In genomic region chr2:9003616-9004337, GRCh38 we compare ENCODE assay signal across 8 cellular contexts. TPM values are rescaled to one million over a fixed set of nuclear protein-coding genes. Genes with fewer than 3 reads are reported as not detected.
DNase-seq lines count a peak whose midpoint lies in the region.

TSS of gene MBOAT2 (minus strand) at chr2:9003684. CDS start at chr2:9003614, 70 bp downstream.

- CTCF ChIA-PET in activated naive CD4-positive, alpha-beta T cell treated with anti-CD3 and anti-CD28 coated beads, Interleukin-2, amount 10 ng/mL, durations not matched to agents 7 days and 5 days (lab: Charles Lee), result no interaction called here

- DNase-seq in Daoy (ENCODE audit: low read depth), result peak; percentile 96
- peak; percentile 27 for DNase-seq in GOT3 (lab: John Stamatoyannopoulos, UW)
- DNase-seq in M059J (ENCODE audit: low read depth), result peak; percentile 81
- DNase-seq in SK-MEL-5 (ENCODE audit: low read depth, low spot score), result peak; percentile 85
- DNase-seq in activated naive CD4-positive, alpha-beta T cell treated with anti-CD3 and anti-CD28 coated beads, Interleukin-2, amount 10 ng/mL, durations not matched to agents 7 days and 5 days, result peak; percentile 86
- peak; percentile 95 for DNase-seq in germinal center (ENCODE audit: low spot score)
- peak; percentile 38 for DNase-seq in non-pigmented ciliary epithelial cell (ENCODE audit: low read depth)
- DNase-seq in substantia nigra (lab: John Stamatoyannopoulos, UW), result peak; percentile 51 to 95 (median 87)

- no peaks in the 10 kb centered on the region for H3K36me3 Mint-ChIP-seq in activated naive CD4-positive, alpha-beta T cell treated with anti-CD3 and anti-CD28 coated beads, Interleukin-2, amount 10 ng/mL, durations not matched to agents 7 days and 5 days

- no peak within 1 kb of the TSS for H3K27ac Mint-ChIP-seq in activated naive CD4-positive, alpha-beta T cell treated with anti-CD3 and anti-CD28 coated beads, Interleukin-2, amount 10 ng/mL, durations not matched to agents 7 days and 5 days

- H3K9me3 Mint-ChIP-seq in activated naive CD4-positive, alpha-beta T cell treated with anti-CD3 and anti-CD28 coated beads, Interleukin-2, amount 10 ng/mL, durations not matched to agents 7 days and 5 days, result no peaks in the 10 kb centered on the region

- peaks cover 18% of the 10 kb centered on the region for H3K27me3 Mint-ChIP-seq in activated naive CD4-positive, alpha-beta T cell treated with anti-CD3 and anti-CD28 coated beads, Interleukin-2, amount 10 ng/mL, durations not matched to agents 7 days and 5 days

- H3K27ac ChIP-seq in substantia nigra (ENCODE audit: low read depth, low read length, poor library complexity, severe bottlenecking), result peak within 1 kb of the TSS; percentile 97

- H3K4me3 Mint-ChIP-seq in activated naive CD4-positive, alpha-beta T cell treated with anti-CD3 and anti-CD28 coated beads, Interleukin-2, amount 10 ng/mL, durations not matched to agents 7 days and 5 days, result peak within 1 kb of the TSS; percentile 74

- in situ Hi-C loops in SK-MEL-5 (cut with HindIII; ENCODE audit: low pct_unique_long_range_greater_than_20kb, low sequenced_read_pairs), result no loop called here

- peaks cover 20% of the 10 kb centered on the region for H3K4me1 Mint-ChIP-seq in activated naive CD4-positive, alpha-beta T cell treated with anti-CD3 and anti-CD28 coated beads, Interleukin-2, amount 10 ng/mL, durations not matched to agents 7 days and 5 days

RNA-seq across cellular contexts. Expression of gene MBOAT2, which starts in this region (rescaled TPM):
- 21.0 and 37.4 TPM in 2 replicates for total RNA-seq in Daoy (2014; rRNA removed; shearing (Covaris generic))
- total RNA-seq in M059J (2014; rRNA removed; shearing (Covaris generic)), result 26.1 and 29.5 TPM in 2 replicates
- 11.5 and 15.6 TPM in 2 replicates for total RNA-seq in SK-MEL-5 (2014; rRNA removed; shearing (Covaris generic))
- polyA plus RNA-seq in SK-MEL-5 (2015; cell fraction: cytosol; rRNA removed), result 6.1 and 9.1 TPM in 2 replicates
- polyA plus RNA-seq in SK-MEL-5 (2015; cell fraction: nucleus; rRNA removed), result 37.1 and 37.6 TPM in 2 replicates

Comparison
In these comparisons a context has a peak if more than half of its experiments do, and no peak if none do; other contexts are left out.
1. Peak in every context shown above with its lines: DNase-seq and H3K27ac ChIP-seq.
2. DNase-seq: peak in every context shown above with its lines; median percentile 96 in Daoy; 95 in germinal center; 87 in substantia nigra; 86 in activated naive CD4-positive, alpha-beta T cell treated with anti-CD3 and anti-CD28 coated beads, Interleukin-2, amount 10 ng/mL, durations not matched to agents 7 days and 5 days; 85 in SK-MEL-5; 81 in M059J; 38 in non-pigmented ciliary epithelial cell; 27 in GOT3.